25 cellular contexts compared by ENCODE assay signal in genomic region chr6:161085246-161085645, GRCh38.
DNase-seq lines count a peak whose midpoint lies in the region; ATAC-seq lines count a peak whose summit lies in the region.
"Had no signal": no experiment of that assay in that cellular context is flagged by ENCODE, and none has a peak within 500 bp of the region (broad histone marks: within the 10 kb centered on the region; RNA-seq: fewer than 3 reads in every experiment).

No MANE protein-coding gene starts in this region.

- no peak overlapping the region for H3K27ac ChIP-seq in caudate nucleus (ENCODE audit: low read depth, low read length)
- H3K27ac ChIP-seq: A549, WERI-Rb-1 had no signal

- no peaks in the 10 kb centered on the region for H3K27me3 Mint-ChIP-seq in activated T-cell treated with anti-CD3 and anti-CD28 coated beads, Interleukin-2, amount 50 U/mL, for 24 hours
- H3K27me3 Mint-ChIP-seq in T-helper 2 cell treated with Interferon-gamma antibody and Interleukin-4, amounts not matched to agents 5 μg/mL and 100 μg/mL, for 36 hours (ENCODE audit: low read depth) = no peaks in the 10 kb centered on the region
- H3K27me3 Mint-ChIP-seq: activated naive CD8-positive, alpha-beta T cell; type B pancreatic cell had no signal

- ATAC-seq in GM21529 (IDR thresholded peaks at IDR 0.05; ENCODE audit: unreplicated experiment) (peak; percentile 87), GM19397 (IDR thresholded peaks at IDR 0.05; ENCODE audit: unreplicated experiment) (no peak)
- ATAC-seq: A549, left lobe of liver, SK-N-SH treated with all-trans-retinoic acid at 6 μM for 48 hours had no signal

- no peak for DNase-seq in activated T-cell treated with anti-CD3 and anti-CD28 coated beads, Interleukin-2, amount 50 U/mL, for 24 hours
- no peak for DNase-seq in activated T-cell treated with anti-CD3 and anti-CD28 coated beads, Interleukin-2, amount 50 U/mL, for 1 hour
- peak; percentile 26 for DNase-seq in T-helper 2 cell treated with Interferon-gamma antibody and Interleukin-4, amounts not matched to agents 5 μg/mL and 100 μg/mL, for 36 hours (ENCODE audit: low spot score)
- peak; percentile 59 for DNase-seq in iris pigment epithelial cell (ENCODE audit: low read depth)
- no peak for DNase-seq in midbrain (lab: John Stamatoyannopoulos, UW)
- DNase-seq in caudate nucleus (lab: John Stamatoyannopoulos, UW) = no peak
- DNase-seq: activated CD4-positive, alpha-beta T cell treated with anti-CD3 and anti-CD28 coated beads, Interleukin-2, amount 50 U/mL, for 4 hours; COR-L47; DMS79; effector CD4-positive, alpha-beta T cell; erythroblast; foreskin melanocyte; mesendoderm; NCI-H1417; NCI-H2081; NCI-H774; stimulated activated CD8-positive, alpha-beta memory T cell treated with anti-CD3 and anti-CD28 coated beads, Interleukin-4, amount 100 ng/mL, for 48 hours; WERI-Rb-1 had no signal

- H3K4me3 Mint-ChIP-seq in activated T-cell treated with anti-CD3 and anti-CD28 coated beads, Interleukin-2, amount 50 U/mL, for 24 hours = peak overlapping the region; percentile 1
- H3K4me3 Mint-ChIP-seq in T-helper 2 cell treated with Interferon-gamma antibody and Interleukin-4, amounts not matched to agents 5 μg/mL and 100 μg/mL, for 36 hours = peak overlapping the region; percentile 13
- H3K4me3 Mint-ChIP-seq: activated naive CD8-positive, alpha-beta T cell; type B pancreatic cell had no signal

- H3K4me1 Mint-ChIP-seq in activated T-cell treated with anti-CD3 and anti-CD28 coated beads, Interleukin-2, amount 50 U/mL, for 24 hours (ENCODE audit: low read depth) = peaks cover 13% of the 10 kb centered on the region
- H3K4me1 Mint-ChIP-seq in T-helper 2 cell treated with Interferon-gamma antibody and Interleukin-4, amounts not matched to agents 5 μg/mL and 100 μg/mL, for 36 hours (ENCODE audit: low read depth) = peaks cover 11% of the 10 kb centered on the region

- no peaks in the 10 kb centered on the region for H3K9me3 Mint-ChIP-seq in activated T-cell treated with anti-CD3 and anti-CD28 coated beads, Interleukin-2, amount 50 U/mL, for 24 hours
- H3K9me3 Mint-ChIP-seq in T-helper 2 cell treated with Interferon-gamma antibody and Interleukin-4, amounts not matched to agents 5 μg/mL and 100 μg/mL, for 36 hours = no peaks in the 10 kb centered on the region
- H3K9me3 Mint-ChIP-seq: type B pancreatic cell had no signal

- H3K27ac Mint-ChIP-seq in activated T-cell treated with anti-CD3 and anti-CD28 coated beads, Interleukin-2, amount 50 U/mL, for 24 hours = peak overlapping the region; percentile 51
- H3K27ac Mint-ChIP-seq in T-helper 2 cell treated with Interferon-gamma antibody and Interleukin-4, amounts not matched to agents 5 μg/mL and 100 μg/mL, for 36 hours = peak overlapping the region; percentile 4
- H3K27ac Mint-ChIP-seq: activated naive CD8-positive, alpha-beta T cell; type B pancreatic cell had no signal

- H3K36me3 Mint-ChIP-seq in activated T-cell treated with anti-CD3 and anti-CD28 coated beads, Interleukin-2, amount 50 U/mL, for 24 hours (ENCODE audit: low read depth) = peaks cover 33% of the 10 kb centered on the region
- peaks cover 36% of the 10 kb centered on the region for H3K36me3 Mint-ChIP-seq in T-helper 2 cell treated with Interferon-gamma antibody and Interleukin-4, amounts not matched to agents 5 μg/mL and 100 μg/mL, for 36 hours (ENCODE audit: low read depth)

Comparison
In these comparisons a context has a peak if more than half of its experiments do, and no peak if none do; other contexts are left out.
1. DNase-seq: peak in T-helper 2 cell treated with Interferon-gamma antibody and Interleukin-4, amounts not matched to agents 5 μg/mL and 100 μg/mL, for 36 hours (single experiment) and iris pigment epithelial cell (single experiment); none in activated T-cell treated with anti-CD3 and anti-CD28 coated beads, Interleukin-2, amount 50 U/mL, for 24 hours (single experiment), activated T-cell treated with anti-CD3 and anti-CD28 coated beads, Interleukin-2, amount 50 U/mL, for 1 hour (single experiment), midbrain (single experiment) and caudate nucleus (0 of 61).